15 cellular contexts compared by ENCODE assay signal in genomic region chr3:40878464-40878905, GRCh38.
DNase-seq lines count a peak whose midpoint lies in the region; ATAC-seq and TF ChIP-seq lines count a peak whose summit lies in the region.
"Had no signal": no experiment of that assay in that cellular context is flagged by ENCODE, and none has a peak within 500 bp of the region (broad histone marks: within the 10 kb centered on the region; RNA-seq: fewer than 3 reads in every experiment).

No MANE protein-coding gene starts in this region.

- intact Hi-C loops in ascending aorta (cut with DNase I): loop anchor here (2.0 to 10.0 kb wide), 6 partner anchors 59 to 1471 kb away; partner anchors contain the start of genes RPL14, RPSA and ZNF620
- intact Hi-C loops in thyroid gland (cut with DNase I): no loop called here
- intact Hi-C loops in Caco-2 (cut with micrococcal nuclease; ENCODE audit: unreplicated experiment): no loop called here

- H3K23ac ChIP-seq in neuronal stem cell (ENCODE audit: low read depth, low read length, poor library complexity): no peak overlapping the region

- no peak overlapping the region for H2BK5ac ChIP-seq in neuronal stem cell (ENCODE audit: low read length)

- H2BK120ac ChIP-seq in neuronal stem cell (ENCODE audit: low read depth, low read length): no peak overlapping the region

- no peaks in the 10 kb centered on the region for H3K36me3 Mint-ChIP-seq in Caco-2 (ENCODE audit: insufficient read depth, unreplicated experiment)
- H3K36me3 Mint-ChIP-seq: CD14-positive monocyte had no signal

- H3K9ac ChIP-seq in neuronal stem cell (ENCODE audit: low read depth, low read length, poor library complexity): no peak overlapping the region

- peaks cover 13% of the 10 kb centered on the region for H3K4me1 Mint-ChIP-seq in Caco-2 (ENCODE audit: low read depth, unreplicated experiment)
- H3K4me1 Mint-ChIP-seq: activated CD4-positive, alpha-beta T cell treated with anti-CD3 and anti-CD28 coated beads, Interleukin-2, amount 10 ng/mL, durations not matched to agents 24 days and 14 days; CD14-positive monocyte had no signal

- H4K91ac ChIP-seq in neuronal stem cell (ENCODE audit: low read depth, low read length, poor library complexity): no peak overlapping the region

- H3K9me3 ChIP-seq in ascending aorta: no peaks in the 10 kb centered on the region
- H3K9me3 ChIP-seq in gastroesophageal sphincter: no peaks in the 10 kb centered on the region
- H3K9me3 ChIP-seq in neuronal stem cell (replicated peaks in 1 of 2; ENCODE audit: control insufficient read depth in 2 of 2, insufficient read depth in 1 of 2, low read depth in 1 of 2, low read length in 2 of 2): no peaks in the 10 kb centered on the region
- no peaks in the 10 kb centered on the region for H3K9me3 ChIP-seq in thyroid gland
- H3K9me3 ChIP-seq in Caco-2: no peaks in the 10 kb centered on the region
- H3K9me3 ChIP-seq: Peyer's patch had no signal

- no peak for TF ChIP-seq EP300 in gastroesophageal sphincter (IDR thresholded peaks at IDR 0.05)

- H3K14ac ChIP-seq in neuronal stem cell (ENCODE audit: low read length): no peak overlapping the region

- H3K4ac ChIP-seq in neuronal stem cell (ENCODE audit: low read length): no peak overlapping the region

- H3K27ac ChIP-seq in ascending aorta (peak overlapping the region; percentile 49 to 82), gastroesophageal sphincter (peak overlapping the region; percentile 76 to 87 (median 82)), neuronal stem cell (replicated peaks; ENCODE audit: low read length) (peak overlapping the region; percentile 48), thyroid gland (peak overlapping the region; percentile 75 to 82 (median 80))

- no peaks in the 10 kb centered on the region for H3K27me3 Mint-ChIP-seq in Caco-2 (ENCODE audit: insufficient read depth, unreplicated experiment)
- H3K27me3 Mint-ChIP-seq: activated CD4-positive, alpha-beta T cell treated with anti-CD3 and anti-CD28 coated beads, Interleukin-2, amount 10 ng/mL, durations not matched to agents 24 days and 14 days had no signal

- H2BK12ac ChIP-seq in neuronal stem cell (ENCODE audit: low read length): no peak overlapping the region

- no peak for TF ChIP-seq CTCF in ascending aorta (IDR thresholded peaks at IDR 0.05)
- no peak for TF ChIP-seq CTCF in gastroesophageal sphincter (IDR thresholded peaks at IDR 0.05)
- TF ChIP-seq CTCF in thyroid gland (IDR thresholded peaks at IDR 0.05): no peak
- TF ChIP-seq CTCF in Caco-2 (IDR thresholded peaks at IDR 0.05; ENCODE audit: insufficient read depth in 1 of 2, low read depth in 1 of 2, low read length in 1 of 2, severe bottlenecking in 1 of 2, unreplicated experiment in 1 of 2): no peak

- ATAC-seq in gastroesophageal sphincter: no peak
- ATAC-seq in HG02885 (IDR thresholded peaks at IDR 0.05; ENCODE audit: poor library complexity, unreplicated experiment): no peak
- ATAC-seq in GM21786 (IDR thresholded peaks at IDR 0.05; ENCODE audit: unreplicated experiment): no peak
- ATAC-seq: activated T-cell treated with anti-CD3 and anti-CD28 coated beads, Interleukin-2, amount 50 U/mL, for 72 hours; GM12878 had no signal

- no peak overlapping the region for H2AK5ac ChIP-seq in neuronal stem cell (ENCODE audit: low read depth, low read length)

- H3K36me3 ChIP-seq in ascending aorta: no peaks in the 10 kb centered on the region
- H3K36me3 ChIP-seq in gastroesophageal sphincter: no peaks in the 10 kb centered on the region
- no peaks in the 10 kb centered on the region for H3K36me3 ChIP-seq in neuronal stem cell (replicated peaks in 1 of 2; ENCODE audit: control insufficient read depth in 2 of 2, insufficient read depth in 2 of 2, low read length in 2 of 2)
- H3K36me3 ChIP-seq in thyroid gland: no peaks in the 10 kb centered on the region
- H3K36me3 ChIP-seq in Caco-2 (ENCODE audit: control insufficient read depth, insufficient read depth, low read length): no peaks in the 10 kb centered on the region
- H3K36me3 ChIP-seq: Peyer's patch had no signal

- 16 to 23% methylated on average over 2 to 3 of the region's 3 CpGs for WGBS in gastroesophageal sphincter (ENCODE audit: low coverage in 1 of 2), 2 donors
- no CpG with 5 or more reads among the region's 3 CpGs for WGBS in neuronal stem cell (ENCODE audit: extremely low coverage in 2 of 2, insufficient read length in 2 of 2, insufficient replicate concordance in 1 of 2), 2 donors
- WGBS in thyroid gland, 2 donors: 16 to 22% methylated on average over 3 of the region's 3 CpGs

- H3K27me3 ChIP-seq in ascending aorta (no peaks in the 10 kb centered on the region), gastroesophageal sphincter (no peaks in the 10 kb centered on the region), neuronal stem cell (ENCODE audit: control insufficient read depth in 3 of 3, insufficient read depth in 3 of 3, low read depth in 1 of 3, low read length in 3 of 3) (no peaks in the 10 kb centered on the region), thyroid gland (no peaks in the 10 kb centered on the region), Caco-2 (replicated peaks; ENCODE audit: control insufficient read depth, insufficient read depth, low read length) (no peaks in the 10 kb centered on the region; the same call in 1 of the 2 replicates)
- H3K27me3 ChIP-seq: Peyer's patch had no signal

- no TSS peak for BruUV-seq in Caco-2 (replicated peaks; lab: Mats Ljungman, UMichigan)

- CTCF ChIA-PET in Caco-2 (lab: Charles Lee): no interaction called here

- H4K8ac ChIP-seq in neuronal stem cell (ENCODE audit: low read depth, low read length): no peak overlapping the region

- no peak overlapping the region for H2BK15ac ChIP-seq in neuronal stem cell (ENCODE audit: low read length)

- H2AFZ ChIP-seq in neuronal stem cell (ENCODE audit: low read length): peak overlapping the region; percentile 18

- TF ChIP-seq POLR2A in gastroesophageal sphincter (IDR thresholded peaks at IDR 0.05) (no peak), thyroid gland (IDR thresholded peaks at IDR 0.05) (no peak)

- POLR2A ChIA-PET in Caco-2 (lab: Charles Lee): no interaction called here

- H3K18ac ChIP-seq in neuronal stem cell (ENCODE audit: low read length): no peak overlapping the region

- peaks cover 7% of the 10 kb centered on the region for H3K9me3 Mint-ChIP-seq in Caco-2 (ENCODE audit: unreplicated experiment)
- H3K9me3 Mint-ChIP-seq: activated T-cell treated with anti-CD3 and anti-CD28 coated beads, Interleukin-2, amount 50 U/mL, for 72 hours had no signal

- H3K4me3 Mint-ChIP-seq in Caco-2 (ENCODE audit: unreplicated experiment): no peak overlapping the region
- H3K4me3 Mint-ChIP-seq: activated CD4-positive, alpha-beta T cell treated with anti-CD3 and anti-CD28 coated beads, Interleukin-2, amount 10 ng/mL, durations not matched to agents 24 days and 14 days; activated T-cell treated with anti-CD3 and anti-CD28 coated beads, Interleukin-2, amount 50 U/mL, for 72 hours; CD14-positive monocyte had no signal

- H3K4me1 ChIP-seq in ascending aorta (peaks cover 0 to 20% of the 10 kb centered on the region in 2 donors), gastroesophageal sphincter (peaks cover 21 to 42% (median 23%) of the 10 kb centered on the region in 3 donors), neuronal stem cell (ENCODE audit: control insufficient read depth in 2 of 2, insufficient read depth in 1 of 2, low read depth in 1 of 2, low read length in 2 of 2) (peaks cover 0 to 15% of the 10 kb centered on the region in 2 donors), thyroid gland (peaks cover 24 to 29% of the 10 kb centered on the region in 2 donors), Caco-2 (peaks cover 3% of the 10 kb centered on the region)

- no peak overlapping the region for H3K27ac Mint-ChIP-seq in Caco-2 (ENCODE audit: unreplicated experiment)
- H3K27ac Mint-ChIP-seq: activated CD4-positive, alpha-beta T cell treated with anti-CD3 and anti-CD28 coated beads, Interleukin-2, amount 10 ng/mL, durations not matched to agents 24 days and 14 days; activated T-cell treated with anti-CD3 and anti-CD28 coated beads, Interleukin-2, amount 50 U/mL, for 72 hours; CD14-positive monocyte had no signal

- DNase-seq in ascending aorta (ENCODE audit: low spot score in 2 of 2): no peak
- DNase-seq in neuronal stem cell (ENCODE audit: low spot score): peak; percentile 12
- peak; percentile 32 to 34 for DNase-seq in thyroid gland
- no peak for DNase-seq in Caco-2
- DNase-seq in NCI-H774 (lab: John Stamatoyannopoulos, UW): no peak
- DNase-seq: activated CD4-positive, alpha-beta T cell treated with anti-CD3 and anti-CD28 coated beads, Interleukin-2, amount 10 ng/mL, durations not matched to agents 24 days and 14 days; activated T-cell treated with anti-CD3 and anti-CD28 coated beads, Interleukin-2, amount 50 U/mL, for 72 hours; effector memory CD4-positive, alpha-beta T cell; NCI-H1417; Peyer's patch had no signal

- H3K79me1 ChIP-seq in neuronal stem cell (ENCODE audit: low read depth, low read length): no peaks in the 10 kb centered on the region

- no peak overlapping the region for H3K4me2 ChIP-seq in neuronal stem cell (ENCODE audit: insufficient read depth, low read length, poor library complexity, severe bottlenecking)

- H3K4me3 ChIP-seq in ascending aorta (peak overlapping the region in 1 of 2 donors; percentile 34), gastroesophageal sphincter (peak overlapping the region in 1 of 2 donors; percentile 9), neuronal stem cell (ENCODE audit: low read length in 2 of 2) (no peak overlapping the region), thyroid gland (replicated peaks in 1 of 3) (no peak overlapping the region), Caco-2 (ENCODE audit: low read depth, low read length) (no peak overlapping the region)
- H3K4me3 ChIP-seq: GM12878, Peyer's patch had no signal

Comparison
In these comparisons a context has a peak if more than half of its experiments do, and no peak if none do; other contexts are left out.
1. DNase-seq: peak in neuronal stem cell (single experiment) and thyroid gland (2 of 2); none in ascending aorta (0 of 2), Caco-2 (0 of 2) and NCI-H774 (single experiment).
2. Peak in every context shown above with its lines, with median percentiles within 50 percentile points of each other: H3K27ac ChIP-seq.